In the genomic region with DNA sequence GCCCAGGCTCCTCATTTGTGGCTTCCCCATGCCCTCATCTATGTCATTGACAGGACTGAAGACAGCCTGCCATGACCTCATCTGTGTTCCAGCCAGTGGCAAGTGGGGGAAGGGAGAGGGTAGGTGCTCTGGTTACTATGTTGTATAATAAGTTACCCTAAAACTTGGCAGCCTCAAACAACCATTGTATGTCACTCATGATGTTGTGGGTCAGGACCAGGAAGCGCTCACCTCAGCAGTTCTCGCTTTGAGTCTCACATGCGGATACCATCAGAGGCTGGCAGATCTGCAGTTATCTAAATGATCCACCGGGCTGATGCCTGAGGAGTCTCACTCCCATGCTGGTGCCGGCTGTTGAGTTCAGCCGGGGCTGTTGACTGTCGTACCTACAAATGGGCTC, we compare ENCODE assay signal across 13 cellular contexts.
DNase-seq lines count a peak whose midpoint lies in the region; ATAC-seq, FAIRE-seq and TF ChIP-seq lines count a peak whose summit lies in the region.
"Had no signal": no experiment of that assay in that cellular context is flagged by ENCODE, and none has a peak within 500 bp of the region (broad histone marks: within the 10 kb centered on the region; RNA-seq: fewer than 3 reads in every experiment).

No MANE protein-coding gene starts in this region.

- H3K27me3 Mint-ChIP-seq in Caco-2 (ENCODE audit: insufficient read depth, unreplicated experiment): no peaks in the 10 kb centered on the region

- RAD21 ChIA-PET in GM12878 (lab: Charles Lee; ENCODE audit: unreplicated experiment): interaction anchor here (1.3 to 1.6 kb wide), 2 partner anchors 187 to 425 kb away, joined by 3 to 4 read pairs; no protein-coding TSS in a partner anchor

- H3K18ac ChIP-seq in trophoblast cell (ENCODE audit: low read length): peak overlapping the region; percentile 28

- TF ChIP-seq RAD21 in GM12878 (IDR thresholded peaks at IDR 0.05; ENCODE audit: insufficient read depth, low read depth, low read length): no peak

- peak overlapping the region; percentile 28 for H3K14ac ChIP-seq in trophoblast cell (ENCODE audit: low read length)

- SMC1A ChIA-PET in GM12878 (lab: Charles Lee; ENCODE audit: uncharacterized antibody, unreplicated experiment): interaction anchor here (1.4 to 2.2 kb wide), 2 partner anchors 19 to 219 kb away, joined by 3 to 7 read pairs; no protein-coding TSS in a partner anchor

- peak overlapping the region; percentile 41 for H4K91ac ChIP-seq in trophoblast cell (ENCODE audit: low read depth, low read length)

- H4K20me1 ChIP-seq in GM12878 (ENCODE audit: control insufficient read depth, insufficient read depth): no peaks in the 10 kb centered on the region

- H2AK5ac ChIP-seq in trophoblast cell (ENCODE audit: low read length): peak overlapping the region; percentile 81

- intact Hi-C loops in Caco-2 (cut with micrococcal nuclease; ENCODE audit: unreplicated experiment) (loop anchor here (10.0 kb wide), 1 partner anchor 175 kb away; a partner anchor contains a TSS), GM12878 (cut with micrococcal nuclease; ENCODE audit: unreplicated experiment) (loop anchor here (5.0 kb wide), 1 partner anchor 92 kb away; no protein-coding TSS in a partner anchor)

- H3K36me3 Mint-ChIP-seq in Caco-2 (ENCODE audit: insufficient read depth, unreplicated experiment): peaks cover 34% of the 10 kb centered on the region
- H3K36me3 Mint-ChIP-seq: immature natural killer cell had no signal

- no peak overlapping the region for H3K4me3 Mint-ChIP-seq in Caco-2 (ENCODE audit: unreplicated experiment)
- H3K4me3 Mint-ChIP-seq: immature natural killer cell had no signal

- H3K79me2 ChIP-seq in GM12878 (ENCODE audit: control insufficient read depth, insufficient read depth, low read length): no peaks in the 10 kb centered on the region
- peaks cover 5% of the 10 kb centered on the region for H3K79me2 ChIP-seq in trophoblast cell (ENCODE audit: control insufficient read depth, insufficient read depth, low read length, poor library complexity)

- no peaks in the 10 kb centered on the region for H3K9me3 ChIP-seq in Caco-2
- no peaks in the 10 kb centered on the region for H3K9me3 ChIP-seq in GM12878 (replicated peaks; ENCODE audit: control insufficient read depth, insufficient read depth, low read length)
- H3K9me3 ChIP-seq in trophoblast cell (ENCODE audit: insufficient read depth, low read depth, low read length): no peaks in the 10 kb centered on the region
- no peaks in the 10 kb centered on the region for H3K9me3 ChIP-seq in effector memory CD4-positive, alpha-beta T cell (ENCODE audit: control insufficient read depth, low read length)
- H3K9me3 ChIP-seq: gastrocnemius medialis had no signal

- ATAC-seq in HG03342 (IDR thresholded peaks at IDR 0.05; ENCODE audit: unreplicated experiment) (peak; percentile 43), GM12878 (peak; percentile 78), GM19397 (IDR thresholded peaks at IDR 0.05; ENCODE audit: unreplicated experiment) (no peak)
- ATAC-seq: gastrocnemius medialis had no signal

- DNase-seq in Caco-2 (no peak), GM12878 (ENCODE audit: low read depth, low spot score) (no peak), trophoblast cell (peak; percentile 67 to 81), NCI-H187 (lab: John Stamatoyannopoulos, UW) (no peak)
- DNase-seq in effector memory CD4-positive, alpha-beta T cell: no peak
- DNase-seq: central memory CD4-positive, alpha-beta T cell; gastrocnemius medialis; immature natural killer cell; mesenchymal stem cell; NCI-H774; small intestine had no signal

- no peak overlapping the region for H3K27ac ChIP-seq in GM12878 (ENCODE audit: control insufficient read depth, insufficient read depth)
- no peak overlapping the region for H3K27ac ChIP-seq in trophoblast cell (ENCODE audit: low read depth, low read length)
- H3K27ac ChIP-seq in effector memory CD4-positive, alpha-beta T cell (ENCODE audit: insufficient read depth, low read length, poor library complexity, severe bottlenecking): no peak overlapping the region
- H3K27ac ChIP-seq: gastrocnemius medialis had no signal

- H3K9ac ChIP-seq in GM12878 (ENCODE audit: control insufficient read depth, insufficient read depth, low read length): no peak overlapping the region
- no peak overlapping the region for H3K9ac ChIP-seq in trophoblast cell (ENCODE audit: low read length)

- H3K4me1 ChIP-seq in Caco-2 (peaks cover 54% of the 10 kb centered on the region), GM12878 (ENCODE audit: control insufficient read depth, insufficient read depth, low read length) (no peaks in the 10 kb centered on the region), trophoblast cell (ENCODE audit: control insufficient read depth in 1 of 2, insufficient read depth in 2 of 2, low read length in 2 of 2) (peaks cover 39 to 40% of the 10 kb centered on the region in 2 experiments)
- peaks cover 7% of the 10 kb centered on the region for H3K4me1 ChIP-seq in effector memory CD4-positive, alpha-beta T cell (ENCODE audit: control insufficient read depth, insufficient read depth, low read length, poor library complexity, severe bottlenecking)

- WGBS in GM12878 (ENCODE audit: insufficient coverage, insufficient replicate concordance, low lambda C conversion rate, missing lambda C conversion rate): 24% methylated on average over 7 of the region's 7 CpGs
- WGBS in trophoblast cell (ENCODE audit: extremely low coverage, insufficient coverage, insufficient read length): no CpG with 5 or more reads among the region's 7 CpGs

- H3K9me3 Mint-ChIP-seq in Caco-2 (ENCODE audit: unreplicated experiment): no peaks in the 10 kb centered on the region
- H3K9me3 Mint-ChIP-seq: immature natural killer cell had no signal

- H3K79me1 ChIP-seq in trophoblast cell (ENCODE audit: low read length): peaks cover 31% of the 10 kb centered on the region

- no peak overlapping the region for H4K12ac ChIP-seq in trophoblast cell (ENCODE audit: low read depth, low read length)

- H3K23ac ChIP-seq in trophoblast cell (ENCODE audit: low read length): no peak overlapping the region

- peak overlapping the region; percentile 20 for H3K27ac Mint-ChIP-seq in Caco-2 (ENCODE audit: unreplicated experiment)
- H3K27ac Mint-ChIP-seq: immature natural killer cell had no signal

- no peak overlapping the region for H3K4me2 ChIP-seq in GM12878 (ENCODE audit: control insufficient read depth, insufficient read depth)
- H3K4me2 ChIP-seq in trophoblast cell (ENCODE audit: low read length): peak overlapping the region; percentile 2

- no peak overlapping the region for H3K4ac ChIP-seq in trophoblast cell (ENCODE audit: low read depth, low read length)

- H3K4me3 ChIP-seq in Caco-2 (ENCODE audit: low read depth, low read length) (no peak overlapping the region), GM12878 (no peak overlapping the region), trophoblast cell (ENCODE audit: low read depth, low read length) (no peak overlapping the region)
- H3K4me3 ChIP-seq in effector memory CD4-positive, alpha-beta T cell (ENCODE audit: insufficient read depth, low read depth, low read length, poor library complexity, severe bottlenecking): no peak overlapping the region
- H3K4me3 ChIP-seq: gastrocnemius medialis had no signal

- CTCF ChIA-PET in Caco-2 (lab: Charles Lee) (interaction anchor here (1.4 to 5.0 kb wide), 3 partner anchors 9 to 105 kb away, joined by 5 to 44 read pairs (median 8); a partner anchor contains a TSS), GM12878 (lab: Yijun Ruan, JAX) (interaction anchor here (1.3 to 4.2 kb wide), 3 partner anchors 54 to 186 kb away, joined by 3 to 41 read pairs (median 4); no protein-coding TSS in a partner anchor)

- TF ChIP-seq POLR2A in GM12878 (IDR thresholded peaks at IDR 0.05; ENCODE audit: low read depth, low read length): no peak

- H2BK5ac ChIP-seq in trophoblast cell (ENCODE audit: low read depth, low read length, poor library complexity): peak overlapping the region; percentile 4

- peaks cover 46% of the 10 kb centered on the region for H3K4me1 Mint-ChIP-seq in Caco-2 (ENCODE audit: low read depth, unreplicated experiment)

- no peak for FAIRE-seq in GM12878 (lab: Jason Lieb, UNC)
- FAIRE-seq: small intestine had no signal

- POLR2A ChIA-PET in Caco-2 (lab: Charles Lee): interaction anchor here (0.6 to 4.6 kb wide), 2 partner anchors 25 to 106 kb away, joined by 3 to 26 read pairs; a partner anchor contains a TSS
- POLR2A ChIA-PET in GM12878 (lab: Charles Lee): no interaction called here

- no peak for TF ChIP-seq EP300 in GM12878 (IDR thresholded peaks at IDR 0.05; ENCODE audit: borderline replicate concordance in 1 of 2, control insufficient read depth in 1 of 2, low read depth in 2 of 2, low read length in 2 of 2)

- H2AFZ ChIP-seq in GM12878 (ENCODE audit: control insufficient read depth, low read depth, low read length): no peak overlapping the region
- H2AFZ ChIP-seq in trophoblast cell (ENCODE audit: insufficient read depth, low read length, poor library complexity): no peak overlapping the region

- peak overlapping the region; percentile 22 for H4K8ac ChIP-seq in trophoblast cell (ENCODE audit: low read depth, low read length)

- in situ Hi-C loops in GM12878 (cut with MboI): no loop called here

- H2BK12ac ChIP-seq in trophoblast cell (ENCODE audit: low read length): peak overlapping the region; percentile 52

- H3K36me3 ChIP-seq in Caco-2 (ENCODE audit: control insufficient read depth, insufficient read depth, low read length): no peaks in the 10 kb centered on the region
- no peaks in the 10 kb centered on the region for H3K36me3 ChIP-seq in GM12878 (ENCODE audit: control insufficient read depth in 2 of 2, insufficient read depth in 2 of 2, low read length in 1 of 2)
- H3K36me3 ChIP-seq in trophoblast cell (ENCODE audit: control insufficient read depth in 1 of 2, insufficient read depth in 2 of 2, low read length in 2 of 2): no peaks in the 10 kb centered on the region
- H3K36me3 ChIP-seq in effector memory CD4-positive, alpha-beta T cell (ENCODE audit: control insufficient read depth, insufficient read depth, low read length): no peaks in the 10 kb centered on the region
- H3K36me3 ChIP-seq: gastrocnemius medialis had no signal

- no TSS peak for BruUV-seq in Caco-2 (replicated peaks; lab: Mats Ljungman, UMichigan)
- no TSS peak for BruUV-seq in GM12878 (replicated peaks; lab: Mats Ljungman, UMichigan)

- H3K27me3 ChIP-seq in Caco-2 (replicated peaks; ENCODE audit: control insufficient read depth, insufficient read depth, low read length) (no peaks in the 10 kb centered on the region), GM12878 (replicated peaks in 1 of 2; ENCODE audit: control insufficient read depth in 2 of 2, insufficient read depth in 2 of 2, low read length in 1 of 2) (peaks cover 0 to 9% of the 10 kb centered on the region in 2 experiments; a peak in 1 of 4 replicates), trophoblast cell (ENCODE audit: insufficient read depth, low read length) (no peaks in the 10 kb centered on the region)
- peaks cover 23% of the 10 kb centered on the region for H3K27me3 ChIP-seq in effector memory CD4-positive, alpha-beta T cell (replicated peaks; ENCODE audit: control insufficient read depth, insufficient read depth, low read length, poor library complexity, severe bottlenecking)

- TF ChIP-seq CTCF in Caco-2 (IDR thresholded peaks at IDR 0.05; ENCODE audit: insufficient read depth in 1 of 2, low read depth in 1 of 2, low read length in 1 of 2, severe bottlenecking in 1 of 2, unreplicated experiment in 1 of 2) (no peak), GM12878 (IDR thresholded peaks at IDR 0.05 in 2 of 3, conservative IDR thresholded peaks at IDR 0.05 in 1 of 3; ENCODE audit: control insufficient read depth in 2 of 3, extremely low read depth in 1 of 3, insufficient read depth in 1 of 3, low read depth in 3 of 3, low read length in 3 of 3) (no peak)

- H2BK120ac ChIP-seq in trophoblast cell (ENCODE audit: insufficient read depth, low read length, poor library complexity): peak overlapping the region; percentile 29

Comparison
In these comparisons a context has a peak if more than half of its experiments do, and no peak if none do; other contexts are left out.
1. DNase-seq: peak in trophoblast cell (2 of 2); none in Caco-2 (0 of 2), GM12878 (single experiment), effector memory CD4-positive, alpha-beta T cell (0 of 3) and NCI-H187 (0 of 2).